ENCODE assay signal across 34 cellular contexts in the genomic region with DNA sequence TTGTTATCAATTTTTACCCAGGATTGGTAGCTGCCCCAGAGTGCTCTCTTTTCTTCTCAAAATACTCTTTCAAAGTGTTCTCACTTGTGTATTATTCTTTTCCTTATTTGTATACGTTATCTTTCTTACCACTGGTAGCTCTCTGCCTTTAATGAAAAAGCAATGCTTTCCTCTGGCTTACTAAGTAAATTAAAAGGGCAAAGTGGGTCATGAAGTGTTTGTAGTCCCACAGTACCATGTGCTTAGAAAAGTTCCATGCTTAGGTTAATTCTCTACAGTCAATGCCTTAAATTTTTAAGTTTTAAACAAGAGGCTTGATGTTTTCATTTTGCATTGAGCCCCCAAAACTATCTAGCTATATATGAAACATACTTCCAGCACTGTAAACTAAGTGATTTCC.
"Had no signal": no experiment of that assay in that cellular context is flagged by ENCODE, and none has a peak within 500 bp of the region (broad histone marks: within the 10 kb centered on the region; RNA-seq: fewer than 3 reads in every experiment).

No MANE protein-coding gene starts in this region.

- DNase-seq: Kasumi-1, MG63, MM.1S, MV-4-11, NCI-H1048, NCI-H1092, NCI-H1092 treated with DMSO at 0.1 percent for 48 hours, NCI-H1105, NCI-H1105 treated with DMSO at 0.1 percent for 48 hours, NCI-H1417, NCI-H1417 treated with DMSO at 0.1 percent for 48 hours, NCI-H1436, NCI-H1436 treated with DMSO at 0.1 percent for 48 hours, NCI-H146, NCI-H1694, NCI-H1694 treated with DMSO at 0.1 percent for 48 hours, NCI-H187, NCI-H187 treated with DMSO at 0.1 percent for 48 hours, NCI-H1930, NCI-H2029, NCI-H2029 treated with DMSO at 0.1 percent for 48 hours, NCI-H2081, NCI-H2081 treated with DMSO at 0.1 percent for 48 hours, NCI-H2107, NCI-H2171, NCI-H2171 treated with DMSO at 0.1 percent for 48 hours, NCI-H2227 treated with DMSO at 0.1 percent for 48 hours, NCI-H226, NCI-H446, NCI-H446 treated with DMSO at 0.1 percent for 48 hours, NCI-H510A, NCI-H510A treated with DMSO at 0.1 percent for 48 hours, NCI-H524, NCI-H524 treated with DMSO at 0.1 percent for 48 hours had no signal

- H3K27me3 ChIP-seq: MG63 had no signal

- H3K36me3 ChIP-seq: MG63 had no signal

- H3K9me3 ChIP-seq: MG63 had no signal

- H3K4me3 ChIP-seq: MG63 had no signal
